13 cellular contexts compared by ENCODE assay signal in the genomic region with DNA sequence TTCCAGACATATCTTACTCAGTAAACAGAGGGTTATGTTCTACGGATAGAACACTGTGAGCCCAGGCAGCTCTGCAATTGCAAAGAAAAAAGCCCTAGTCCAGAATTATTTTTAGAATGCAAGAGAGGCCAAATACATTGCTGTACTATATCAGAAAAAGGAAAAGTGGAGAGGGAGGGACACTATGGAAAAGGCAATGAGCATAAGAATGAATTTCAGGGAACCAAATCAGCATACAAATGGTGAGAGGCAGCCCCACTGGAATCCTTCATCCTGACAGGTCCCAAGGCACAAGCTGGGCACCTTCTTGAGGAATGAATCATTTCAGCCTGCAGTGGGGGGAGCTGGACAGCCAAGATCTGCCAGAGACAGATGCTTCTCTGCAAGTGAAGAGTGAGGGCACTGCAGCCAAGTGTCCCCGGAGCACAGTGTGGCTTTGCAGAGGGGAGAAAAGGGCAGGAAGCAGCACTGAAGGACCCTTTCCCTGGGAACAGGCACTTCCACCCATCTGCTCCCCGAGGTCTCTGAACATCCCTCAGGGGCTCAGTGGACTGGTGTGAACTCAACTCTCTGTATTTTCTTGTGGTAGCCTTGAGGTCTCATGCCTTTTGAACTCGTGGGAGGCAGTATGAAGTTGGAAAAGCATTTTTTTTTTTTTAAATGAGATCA.
DNase-seq lines count a peak whose midpoint lies in the region; ATAC-seq, FAIRE-seq and TF ChIP-seq lines count a peak whose summit lies in the region.
"Had no signal": no experiment of that assay in that cellular context is flagged by ENCODE, and none has a peak within 500 bp of the region (broad histone marks: within the 10 kb centered on the region; RNA-seq: fewer than 3 reads in every experiment).

No MANE protein-coding gene starts in this region.

- no peak for TF ChIP-seq POLR2A in H54 (IDR thresholded peaks at IDR 0.05; ENCODE audit: low read depth, low read length)

- no peak for FAIRE-seq in H54 (lab: Jason Lieb, UNC)

- H3K4me3 ChIP-seq in BLaER1, result no peak overlapping the region
- H3K4me3 ChIP-seq in right atrium auricular region, result no peak overlapping the region

- no peaks in the 10 kb centered on the region for H4K20me1 ChIP-seq in BLaER1

- H3K36me3 ChIP-seq in BLaER1 (no peaks in the 10 kb centered on the region), right atrium auricular region (no peaks in the 10 kb centered on the region)

- no peak overlapping the region for H3K9ac ChIP-seq in BLaER1

- H3K9me3 ChIP-seq in BLaER1 (no peaks in the 10 kb centered on the region), right atrium auricular region (no peaks in the 10 kb centered on the region)

- no peak for TF ChIP-seq CTCF in right atrium auricular region (IDR thresholded peaks at IDR 0.05)

- H3K4me1 ChIP-seq in BLaER1, result no peaks in the 10 kb centered on the region
- H3K4me1 ChIP-seq in right atrium auricular region, result peaks cover 0 to 29% of the 10 kb centered on the region in 2 donors

- no peak for ATAC-seq in HG03439 (IDR thresholded peaks at IDR 0.05; ENCODE audit: unreplicated experiment)
- ATAC-seq in GM19324 (IDR thresholded peaks at IDR 0.05; ENCODE audit: low FRiP score, unreplicated experiment), result no peak

- H3K4me2 ChIP-seq in BLaER1, result peak overlapping the region; percentile 6; the same call in 1 of the 2 replicates

- DNase-seq in amniotic epithelial cell (ENCODE audit: low read depth) (peak; percentile 75), right atrium auricular region (ENCODE audit: low spot score) (no peak), pons (ENCODE audit: low spot score) (peak; percentile 32), H54 (ENCODE audit: insufficient read length, low spot score) (no peak), COLO829 (ENCODE audit: low spot score) (no peak)
- DNase-seq: activated CD8-positive, alpha-beta memory T cell treated with anti-CD3 and anti-CD28 coated beads, Interleukin-2, amount 50 U/mL, for 4 hours; midbrain; NCI-H1105 treated with DMSO at 0.1 percent for 48 hours; stimulated activated CD4-positive, alpha-beta T cell treated with anti-CD3 and anti-CD28 coated beads, Interleukin-1b, Interleukin-23, amount 100 ng/mL, for 48 hours; T-helper 2 cell had no signal

- no peaks in the 10 kb centered on the region for H3K27me3 ChIP-seq in BLaER1
- no peaks in the 10 kb centered on the region for H3K27me3 ChIP-seq in right atrium auricular region

- H3K27ac ChIP-seq in BLaER1, result no peak overlapping the region
- H3K27ac ChIP-seq in right atrium auricular region, result peak overlapping the region; percentile 40 to 44

Comparison
In these comparisons a context has a peak if more than half of its experiments do, and no peak if none do; other contexts are left out.
1. DNase-seq: peak in amniotic epithelial cell (single experiment) and pons (single experiment); none in right atrium auricular region (single experiment), H54 (single experiment) and COLO829 (single experiment).